In genomic region chr7:12369700-12370099, GRCh38 we compare ENCODE assay signal across 28 cellular contexts. TPM values are rescaled to one million over a fixed set of nuclear protein-coding genes. Genes with fewer than 3 reads are reported as not detected.
"Had no signal": no experiment of that assay in that cellular context is flagged by ENCODE, and none has a peak within 500 bp of the region (broad histone marks: within the 10 kb centered on the region; RNA-seq: fewer than 3 reads in every experiment).

No MANE protein-coding gene starts in this region.

- ATAC-seq: activated CD8-positive, alpha-beta T cell treated with anti-CD3 and anti-CD28 coated beads, Interleukin-2, amount 10 ng/mL, durations not matched to agents 7 days and 5 days; SK-N-SH treated with all-trans-retinoic acid at 6 μM for 48 hours; WTC11 had no signal

- H3K27ac Mint-ChIP-seq: activated CD8-positive, alpha-beta T cell treated with anti-CD3 and anti-CD28 coated beads, Interleukin-2, amount 10 ng/mL, durations not matched to agents 7 days and 5 days; activated naive CD4-positive, alpha-beta T cell treated with anti-CD3 and anti-CD28 coated beads, Interleukin-2, amount 50 U/mL, for 24 hours; T-helper 1 cell treated with Interleukin-12 subunit alpha and Interleukin-12 subunit beta and Interleukin-4 antibody, amounts not matched to agents 30 μg/mL and 1 μg/mL, for 36 hours; WTC11 had no signal

- H3K27ac ChIP-seq: SJSA1 had no signal

- H3K27me3 ChIP-seq: SJSA1 had no signal

- H3K36me3 ChIP-seq: SJSA1 had no signal

- DNase-seq: activated CD4-positive, alpha-beta T cell treated with anti-CD3 and anti-CD28 coated beads for 48 hours; activated CD4-positive, alpha-beta T cell treated with anti-CD3 and anti-CD28 coated beads, Interleukin-2, amount 50 U/mL, for 4 hours; activated CD4-positive, CD25-positive, alpha-beta regulatory T cell treated with anti-CD3 and anti-CD28 coated beads, Interleukin-2, amount 50 U/mL, for 72 hours; activated CD8-positive, alpha-beta memory T cell treated with anti-CD3 and anti-CD28 coated beads, Interleukin-2, amount 50 U/mL, for 48 hours; activated CD8-positive, alpha-beta T cell treated with anti-CD3 and anti-CD28 coated beads, Interleukin-2, amount 10 ng/mL, durations not matched to agents 7 days and 5 days; activated naive CD4-positive, alpha-beta T cell; activated T-cell treated with anti-CD3 and anti-CD28 coated beads, Interleukin-2, amount 50 U/mL, for 1 hour; aorta; KG1; NCI-H1092; NCI-H1417 treated with DMSO at 0.1 percent for 48 hours; NCI-H1694; NCI-H2029; NCI-H2107; NCI-H2171 treated with DMSO at 0.1 percent for 48 hours; NCI-H226; NCI-H510A; NCI-H526 treated with DMSO at 0.1 percent for 48 hours; NCI-H82; RPMI8226; SHP77; SW 1271 had no signal

- H3K4me1 ChIP-seq: SJSA1 had no signal

- H3K4me1 Mint-ChIP-seq: activated naive CD4-positive, alpha-beta T cell treated with anti-CD3 and anti-CD28 coated beads, Interleukin-2, amount 50 U/mL, for 24 hours; WTC11 had no signal

- H3K4me3 Mint-ChIP-seq: activated CD8-positive, alpha-beta T cell treated with anti-CD3 and anti-CD28 coated beads, Interleukin-2, amount 10 ng/mL, durations not matched to agents 7 days and 5 days; activated naive CD4-positive, alpha-beta T cell treated with anti-CD3 and anti-CD28 coated beads, Interleukin-2, amount 50 U/mL, for 24 hours; T-helper 1 cell treated with Interleukin-12 subunit alpha and Interleukin-12 subunit beta and Interleukin-4 antibody, amounts not matched to agents 30 μg/mL and 1 μg/mL, for 36 hours; WTC11 had no signal

- H3K4me3 ChIP-seq: SJSA1 had no signal

- H3K9me3 ChIP-seq: SJSA1 had no signal

- H3K9me3 Mint-ChIP-seq: activated naive CD4-positive, alpha-beta T cell treated with anti-CD3 and anti-CD28 coated beads, Interleukin-2, amount 50 U/mL, for 24 hours; T-helper 1 cell treated with Interleukin-12 subunit alpha and Interleukin-12 subunit beta and Interleukin-4 antibody, amounts not matched to agents 30 μg/mL and 1 μg/mL, for 36 hours; WTC11 had no signal

RNA-seq across cellular contexts. Expression of gene VWDE, which starts 34.0 kb away (rescaled TPM):
- total RNA-seq: OCI-LY7, SJSA1 had no signal
- polyA plus RNA-seq: aorta had no signal
